8 cellular contexts compared by ENCODE assay signal in genomic region chr12:57838594-57839302, GRCh38. TPM values are rescaled to one million over a fixed set of nuclear protein-coding genes. Genes with fewer than 3 reads are reported as not detected.
DNase-seq lines count a peak whose midpoint lies in the region; ATAC-seq and TF ChIP-seq lines count a peak whose summit lies in the region.

No MANE protein-coding gene starts in this region.

- no peak for TF ChIP-seq CTCF in C4-2B (conservative IDR thresholded peaks at IDR 0.05)

- peak in 1 of 2 donors; percentile 43 for DNase-seq in activated naive CD4-positive, alpha-beta T cell treated with anti-CD3 and anti-CD28 coated beads, Interleukin-2, amount 50 U/mL, for 72 hours (ENCODE audit: low spot score in 2 of 2)
- DNase-seq in NCI-H2196 (lab: John Stamatoyannopoulos, UW; ENCODE audit: unreplicated experiment) (no peak), SW480 (ENCODE audit: low spot score) (no peak)

- no peaks in the 10 kb centered on the region for H3K9me3 Mint-ChIP-seq in activated naive CD4-positive, alpha-beta T cell treated with anti-CD3 and anti-CD28 coated beads, Interleukin-2, amount 50 U/mL, for 72 hours

- peak; percentile 31 for ATAC-seq in HG02610 (IDR thresholded peaks at IDR 0.05; ENCODE audit: unreplicated experiment)
- ATAC-seq in activated naive CD4-positive, alpha-beta T cell treated with anti-CD3 and anti-CD28 coated beads, Interleukin-2, amount 50 U/mL, for 72 hours = peak; percentile 75 to 84
- no peak for ATAC-seq in GM21825 (IDR thresholded peaks at IDR 0.05; ENCODE audit: unreplicated experiment)
- ATAC-seq in HG03280 (IDR thresholded peaks at IDR 0.05; ENCODE audit: unreplicated experiment) = no peak

- H3K27ac ChIP-seq in C4-2B = peak overlapping the region; percentile 4; the same call in 1 of the 2 replicates
- peak overlapping the region; percentile 35 for H3K27ac ChIP-seq in muscle layer of duodenum (ENCODE audit: low read length)

- no peaks in the 10 kb centered on the region for H3K9me3 ChIP-seq in muscle layer of duodenum (ENCODE audit: control insufficient read depth in 1 of 2, low read length in 2 of 2)

- no peaks in the 10 kb centered on the region for H3K36me3 Mint-ChIP-seq in activated naive CD4-positive, alpha-beta T cell treated with anti-CD3 and anti-CD28 coated beads, Interleukin-2, amount 50 U/mL, for 72 hours

- no peaks in the 10 kb centered on the region for H3K27me3 ChIP-seq in muscle layer of duodenum (ENCODE audit: low read depth, low read length)

- peak overlapping the region; percentile 2 to 30 for H3K4me3 ChIP-seq in muscle layer of duodenum (ENCODE audit: low read depth in 1 of 2, low read length in 2 of 2)

- H3K4me1 ChIP-seq in muscle layer of duodenum (ENCODE audit: control insufficient read depth in 1 of 2, insufficient read depth in 2 of 2, low read length in 2 of 2) = peaks cover 84 to 99% of the 10 kb centered on the region in 2 donors

- H3K36me3 ChIP-seq in muscle layer of duodenum (ENCODE audit: control insufficient read depth in 1 of 2, insufficient read depth in 2 of 2, low read length in 2 of 2) = peaks cover 0 to 6% of the 10 kb centered on the region in 2 donors

- H3K27ac Mint-ChIP-seq in activated naive CD4-positive, alpha-beta T cell treated with anti-CD3 and anti-CD28 coated beads, Interleukin-2, amount 50 U/mL, for 72 hours = peak overlapping the region; percentile 81 to 89

RNA-seq across cellular contexts. Expression of gene CTDSP2, which starts 7.8 kb away (rescaled TPM):
- total RNA-seq in activated naive CD4-positive, alpha-beta T cell treated with anti-CD3 and anti-CD28 coated beads, Interleukin-2, amount 50 U/mL, for 72 hours = 100 to 1,000 TPM in 1 of 2 donors, 10 to 100 TPM in 1; 76.3 to 103 TPM

RNA-seq across cellular contexts. Expression of gene AVIL, which starts 20.2 kb away (rescaled TPM):
- 1 to 10 TPM in 1 of 2 donors, under 1 TPM in 1; 0.23 to 3.1 TPM for total RNA-seq in activated naive CD4-positive, alpha-beta T cell treated with anti-CD3 and anti-CD28 coated beads, Interleukin-2, amount 50 U/mL, for 72 hours

RNA-seq across cellular contexts. Expression of gene TSFM, which starts 56.2 kb away (rescaled TPM):
- total RNA-seq in activated naive CD4-positive, alpha-beta T cell treated with anti-CD3 and anti-CD28 coated beads, Interleukin-2, amount 50 U/mL, for 72 hours = 10 to 100 TPM; 35.9 to 50.2 TPM

Comparison
In these comparisons a context has a peak if more than half of its experiments do, and no peak if none do; other contexts are left out.
1. ATAC-seq: peak in HG02610 (single experiment) and activated naive CD4-positive, alpha-beta T cell treated with anti-CD3 and anti-CD28 coated beads, Interleukin-2, amount 50 U/mL, for 72 hours (2 of 2); none in GM21825 (single experiment) and HG03280 (single experiment).